In the genomic region with DNA sequence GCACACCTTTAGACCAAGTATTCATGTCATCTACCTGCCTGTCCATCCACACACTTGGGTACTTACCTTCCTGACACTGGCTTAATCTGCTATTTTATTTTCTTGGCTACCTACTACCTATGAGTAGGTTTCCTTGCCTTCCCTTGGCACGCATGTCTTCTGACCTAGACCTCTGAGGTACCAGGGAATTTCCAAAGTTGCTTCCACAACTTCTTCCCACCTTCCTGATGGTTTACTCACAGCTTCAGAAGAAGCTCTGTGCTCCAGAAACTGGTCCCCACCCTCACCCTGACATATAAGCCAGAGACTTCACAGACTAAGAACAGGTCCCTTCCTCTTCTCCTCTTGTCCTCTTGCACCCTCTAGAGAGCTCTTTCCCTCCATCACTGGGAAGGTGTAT, we compare ENCODE assay signal across 19 cellular contexts. TPM values are rescaled to one million over a fixed set of nuclear protein-coding genes. Genes with fewer than 3 reads are reported as not detected.
DNase-seq lines count a peak whose midpoint lies in the region; FAIRE-seq and TF ChIP-seq lines count a peak whose summit lies in the region.
"Had no signal": no experiment of that assay in that cellular context is flagged by ENCODE, and none has a peak within 500 bp of the region (broad histone marks: within the 10 kb centered on the region; RNA-seq: fewer than 3 reads in every experiment).

No MANE protein-coding gene starts in this region.

- H3K9me3 ChIP-seq in OCI-LY7 (ENCODE audit: low read length) (no peaks in the 10 kb centered on the region), testis (no peaks in the 10 kb centered on the region)
- H3K9me3 ChIP-seq: BLaER1 treated with 17β-estradiol and CSF1 and Interleukin-3, amounts not matched to agents 10 nM and 100 nM had no signal

- peaks cover 4% of the 10 kb centered on the region for H3K27me3 ChIP-seq in bronchial epithelial cell (ENCODE audit: control insufficient read depth, insufficient read depth, low read length)
- no peaks in the 10 kb centered on the region for H3K27me3 ChIP-seq in testis
- H3K27me3 ChIP-seq: BLaER1 treated with 17β-estradiol and CSF1 and Interleukin-3, amounts not matched to agents 10 nM and 100 nM had no signal

- no peaks in the 10 kb centered on the region for H3K79me2 ChIP-seq in OCI-LY7 (ENCODE audit: insufficient read depth, low read depth, low read length)

- TF ChIP-seq CTCF in OCI-LY7 (conservative IDR thresholded peaks at IDR 0.05; ENCODE audit: low read length), result 0 out of 2 replicates have a peak, but pooled peaks have one; percentile 9
- no peak for TF ChIP-seq CTCF in bronchial epithelial cell (IDR thresholded peaks at IDR 0.05; ENCODE audit: insufficient read depth, low read length, severe bottlenecking)
- TF ChIP-seq CTCF in testis (IDR thresholded peaks at IDR 0.05), result no peak

- WGBS in testis, 2 donors, result 91 to 96% methylated on average over 1 of the region's 1 CpG

- H3K4me3 ChIP-seq in OCI-LY7 (ENCODE audit: low read depth, low read length, poor library complexity, severe bottlenecking) (no peak overlapping the region), bronchial epithelial cell (ENCODE audit: low read depth, low read length) (no peak overlapping the region), testis (no peak overlapping the region)
- H3K4me3 ChIP-seq: BLaER1 treated with 17β-estradiol and CSF1 and Interleukin-3, amounts not matched to agents 10 nM and 100 nM had no signal

- no peaks in the 10 kb centered on the region for H3K36me3 ChIP-seq in OCI-LY7 (ENCODE audit: insufficient read depth, low read length)
- no peaks in the 10 kb centered on the region for H3K36me3 ChIP-seq in bronchial epithelial cell (ENCODE audit: control insufficient read depth, insufficient read depth, low read length)
- H3K36me3 ChIP-seq in testis (ENCODE audit: low read depth, missing control alignments), result no peaks in the 10 kb centered on the region
- H3K36me3 ChIP-seq: BLaER1 treated with 17β-estradiol and CSF1 and Interleukin-3, amounts not matched to agents 10 nM and 100 nM had no signal

- H3K4me1 ChIP-seq in OCI-LY7 (ENCODE audit: insufficient read depth, low read length, poor library complexity, severe bottlenecking) (peaks cover 20% of the 10 kb centered on the region), testis (peaks cover 9% of the 10 kb centered on the region)

- CTCF ChIA-PET in OCI-LY7 (lab: Charles Lee; ENCODE audit: unreplicated experiment), result no interaction called here

- no peak overlapping the region for H3K4me2 ChIP-seq in OCI-LY7 (ENCODE audit: low read length)
- H3K4me2 ChIP-seq: BLaER1 treated with 17β-estradiol and CSF1 and Interleukin-3, amounts not matched to agents 10 nM and 100 nM had no signal

- no peak for TF ChIP-seq POLR2A in testis (IDR thresholded peaks at IDR 0.05)

- H2AFZ ChIP-seq in OCI-LY7 (ENCODE audit: low read length), result no peak overlapping the region

- no peaks in the 10 kb centered on the region for H3K9me2 ChIP-seq in OCI-LY7 (ENCODE audit: insufficient read depth, low read length)

- intact Hi-C loops in OCI-LY7 (cut with micrococcal nuclease; ENCODE audit: unreplicated experiment) (no loop called here), testis (cut with DNase I; ENCODE audit: low total_unique reads) (no loop called here)

- DNase-seq in OCI-LY7 (ENCODE audit: low spot score), result no peak
- peak; percentile 17 for DNase-seq in bronchial epithelial cell (ENCODE audit: low read depth)
- peak; percentile 12 for DNase-seq in epithelial cell of prostate (ENCODE audit: low read depth, low spot score)
- peak; percentile 14 for DNase-seq in renal cortical epithelial cell (ENCODE audit: low read depth)
- DNase-seq in cerebellar nuclear complex (lab: John Stamatoyannopoulos, UW), result no peak
- no peak for DNase-seq in testis
- no peak for DNase-seq in frontal cortex (ENCODE audit: low spot score in 2 of 2)
- DNase-seq: Calu3; CD8-positive, alpha-beta T cell; DMS 273 treated with DMSO at 0.1 percent for 48 hours; DMS53; GOT3; H7; HFFc6 had no signal

- POLR2A ChIA-PET in OCI-LY7 (lab: Charles Lee), result interaction anchor here (1.5 to 1.8 kb wide), 2 partner anchors 10 to 16 kb away, joined by 5 to 6 read pairs; no protein-coding TSS in a partner anchor

- H3K27ac ChIP-seq in OCI-LY7 (ENCODE audit: low read depth, low read length, poor library complexity, severe bottlenecking) (no peak overlapping the region), epithelial cell of prostate (no peak overlapping the region), testis (no peak overlapping the region)
- H3K27ac ChIP-seq: BLaER1 treated with 17β-estradiol and CSF1 and Interleukin-3, amounts not matched to agents 10 nM and 100 nM had no signal

- BruUV-seq in OCI-LY7 (replicated peaks; lab: Mats Ljungman, UMichigan), result no TSS peak

- no peaks in the 10 kb centered on the region for H4K20me1 ChIP-seq in OCI-LY7 (ENCODE audit: insufficient read depth, low read length)
- H4K20me1 ChIP-seq: BLaER1 treated with 17β-estradiol and CSF1 and Interleukin-3, amounts not matched to agents 10 nM and 100 nM had no signal

- no peak for FAIRE-seq in bronchial epithelial cell (lab: Jason Lieb, UNC)
- FAIRE-seq in frontal cortex (lab: Jason Lieb, UNC), result no peak
- FAIRE-seq: G401.6, GM12892, GM18507, HepG2 had no signal

RNA-seq across cellular contexts. Expression of gene DDX11, which starts 35.7 kb away (rescaled TPM):
- total RNA-seq in OCI-LY7 (2014; rRNA removed; shearing (Covaris generic)), result 170 and 189 TPM in 2 replicates
- total RNA-seq in OCI-LY7 (2022), result 262 and 315 TPM in 2 replicates
- total RNA-seq in bronchial epithelial cell, result 17.1 and 20.9 TPM in 2 replicates
- 10.8 and 19.8 TPM in 2 replicates for total RNA-seq in renal cortical epithelial cell
- 10 to 100 TPM; 49.6 to 63.1 TPM for total RNA-seq in testis
- 19.7 TPM for polyA plus RNA-seq in testis (ENCODE audit: insufficient read depth, low read depth, low replicate concordance)
- total RNA-seq in frontal cortex, result 8.2 TPM

Comparison
In these comparisons a context has a peak if more than half of its experiments do, and no peak if none do; other contexts are left out.
1. DNase-seq: peak in bronchial epithelial cell (single experiment), epithelial cell of prostate (single experiment) and renal cortical epithelial cell (single experiment); none in OCI-LY7 (single experiment), cerebellar nuclear complex (0 of 2), testis (single experiment) and frontal cortex (0 of 2).